In the genomic region with DNA sequence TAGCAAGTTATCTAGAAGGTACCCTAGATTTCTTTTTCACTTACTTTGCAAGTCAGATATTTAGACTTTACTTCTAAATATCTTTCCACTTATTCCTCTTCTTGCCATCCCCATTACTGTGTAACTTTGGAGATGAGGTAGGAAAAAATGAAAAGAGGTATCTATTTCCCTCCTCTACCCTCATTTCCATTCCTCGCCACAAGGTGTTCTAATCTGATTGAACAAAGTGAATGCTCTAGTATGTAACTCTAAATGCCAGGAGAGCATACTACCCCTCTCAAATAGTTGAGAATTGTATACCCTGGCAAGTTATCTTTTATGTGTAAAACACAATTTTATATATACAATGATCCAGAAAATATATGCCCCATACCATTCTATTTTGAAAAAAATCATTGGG, we compare ENCODE assay signal across 21 cellular contexts. TPM values are rescaled to one million over a fixed set of nuclear protein-coding genes. Genes with fewer than 3 reads are reported as not detected.
DNase-seq lines count a peak whose midpoint lies in the region; ATAC-seq, FAIRE-seq and TF ChIP-seq lines count a peak whose summit lies in the region.
"Had no signal": no experiment of that assay in that cellular context is flagged by ENCODE, and none has a peak within 500 bp of the region (broad histone marks: within the 10 kb centered on the region; RNA-seq: fewer than 3 reads in every experiment).

No MANE protein-coding gene starts in this region.

- peaks cover 33% of the 10 kb centered on the region for H3K79me2 ChIP-seq in DND-41 (ENCODE audit: insufficient read depth, low read length)

- H3K9me3 ChIP-seq in CD4-positive, CD25-positive, alpha-beta regulatory T cell (ENCODE audit: control insufficient read depth in 2 of 2, low read length in 2 of 2) = no peaks in the 10 kb centered on the region
- no peaks in the 10 kb centered on the region for H3K9me3 ChIP-seq in DND-41 (ENCODE audit: insufficient read depth, low read length, severe bottlenecking)
- H3K9me3 ChIP-seq: upper lobe of left lung had no signal

- peaks cover 9% of the 10 kb centered on the region for H3K27me3 Mint-ChIP-seq in CD4-positive, CD25-positive, alpha-beta regulatory T cell

- no peak for FAIRE-seq in RCC 7860 (lab: Jason Lieb, UNC)
- FAIRE-seq: astrocyte had no signal

- ATAC-seq in CD4-positive, CD25-positive, alpha-beta regulatory T cell (ENCODE audit: low read depth in 2 of 2) = no peak
- ATAC-seq in DND-41 (ENCODE audit: insufficient read depth, low read depth) (no peak), HG02840 (IDR thresholded peaks at IDR 0.05; ENCODE audit: low FRiP score, unreplicated experiment) (no peak)
- ATAC-seq: sciatic nerve had no signal

- H4K20me1 ChIP-seq in DND-41 (ENCODE audit: insufficient read depth, low read length) = peaks cover 28% of the 10 kb centered on the region; the same call in 1 of the 2 replicates

- no peak overlapping the region for H3K4me3 ChIP-seq in CD4-positive, CD25-positive, alpha-beta regulatory T cell (ENCODE audit: low read depth, low read length)
- H3K4me3 ChIP-seq in DND-41 (ENCODE audit: low read depth in 1 of 2, low read length in 2 of 2) (no peak overlapping the region), epithelial cell of proximal tubule (ENCODE audit: low read depth, low read length) (no peak overlapping the region)
- H3K4me3 ChIP-seq: GM23248, lung, upper lobe of left lung had no signal

- H3K36me3 ChIP-seq in CD4-positive, CD25-positive, alpha-beta regulatory T cell (ENCODE audit: control insufficient read depth, insufficient read depth, low read length) = peaks cover 2% of the 10 kb centered on the region
- H3K36me3 ChIP-seq in DND-41 (ENCODE audit: insufficient read depth, low read length) = peaks cover 15% of the 10 kb centered on the region

- H2AFZ ChIP-seq in DND-41 (ENCODE audit: low read depth, low read length) = no peak overlapping the region; the same call in 1 of the 2 replicates
- H2AFZ ChIP-seq: GM23248 had no signal

- no peak overlapping the region for H3K9ac ChIP-seq in DND-41 (ENCODE audit: low read depth, low read length)
- H3K9ac ChIP-seq: GM23248 had no signal

- no peak overlapping the region for H3K4me2 ChIP-seq in DND-41 (ENCODE audit: insufficient read depth, low read length)

- H3K9me3 Mint-ChIP-seq in CD4-positive, CD25-positive, alpha-beta regulatory T cell = no peaks in the 10 kb centered on the region

- H3K4me1 ChIP-seq in CD4-positive, CD25-positive, alpha-beta regulatory T cell (ENCODE audit: control insufficient read depth, insufficient read depth, low read length, poor library complexity, severe bottlenecking) = peaks cover 43% of the 10 kb centered on the region
- peaks cover 26% of the 10 kb centered on the region for H3K4me1 ChIP-seq in DND-41 (ENCODE audit: insufficient read depth, low read length)

- peak overlapping the region; percentile 48 to 95 (median 57) for H3K27ac Mint-ChIP-seq in CD4-positive, CD25-positive, alpha-beta regulatory T cell
- H3K27ac Mint-ChIP-seq: CD14-positive monocyte had no signal

- no peak overlapping the region for H3K27ac ChIP-seq in CD4-positive, CD25-positive, alpha-beta regulatory T cell (ENCODE audit: insufficient read depth, low read length, poor library complexity, severe bottlenecking)
- no peak overlapping the region for H3K27ac ChIP-seq in DND-41 (ENCODE audit: low read length)
- H3K27ac ChIP-seq: GM23248, upper lobe of left lung had no signal

- H3K27me3 ChIP-seq in CD4-positive, CD25-positive, alpha-beta regulatory T cell (ENCODE audit: control insufficient read depth, insufficient read depth, low read length) = no peaks in the 10 kb centered on the region
- H3K27me3 ChIP-seq in DND-41 (ENCODE audit: insufficient read depth, low read length, poor library complexity) = peaks cover 12% of the 10 kb centered on the region
- H3K27me3 ChIP-seq: upper lobe of left lung had no signal

- peak overlapping the region; percentile 97 to 99 (median 99) for H3K4me3 Mint-ChIP-seq in CD4-positive, CD25-positive, alpha-beta regulatory T cell
- H3K4me3 Mint-ChIP-seq: CD14-positive monocyte had no signal

- TF ChIP-seq CTCF in DND-41 (IDR thresholded peaks at IDR 0.05; ENCODE audit: borderline replicate concordance, extremely low read depth, low read length, poor library complexity, severe bottlenecking) (peak; percentile 24), epithelial cell of proximal tubule (conservative IDR thresholded peaks at IDR 0.05; ENCODE audit: low read depth, low read length) (peak; percentile 38)

- DNase-seq in CD4-positive, CD25-positive, alpha-beta regulatory T cell = peak in 1 of 3 donors; percentile 26
- DNase-seq in DND-41 (no peak), NAMALWA (ENCODE audit: low spot score) (peak; percentile 51), epithelial cell of proximal tubule (ENCODE audit: low read depth) (no peak), RCC 7860 (ENCODE audit: low spot score) (no peak), MV-4-11 (lab: John Stamatoyannopoulos, UW) (no peak)
- no peak for DNase-seq in stimulated activated CD8-positive, alpha-beta memory T cell treated with anti-CD3 and anti-CD28 coated beads, Interleukin-4, amount 100 ng/mL, for 48 hours
- DNase-seq: activated CD8-positive, alpha-beta memory T cell treated with anti-CD3 and anti-CD28 coated beads for 24 hours; activated effector memory CD4-positive, alpha-beta T cell treated with Interleukin-2 at 50 U/mL for 16 hours; dermis blood vessel endothelial cell; GM23248; NCI-H524; stimulated activated CD4-positive, alpha-beta T cell treated with anti-CD3 and anti-CD28 coated beads, Interleukin-4, amount 100 ng/mL, for 24 hours; T1000; upper lobe of left lung had no signal

- H3K4me1 Mint-ChIP-seq in CD4-positive, CD25-positive, alpha-beta regulatory T cell = peaks cover 14 to 60% (median 40%) of the 10 kb centered on the region in 4 donors

- peaks cover 7% of the 10 kb centered on the region for H3K36me3 Mint-ChIP-seq in CD4-positive, CD25-positive, alpha-beta regulatory T cell

RNA-seq across cellular contexts. Expression of gene LDHB, which starts 1.7 kb away (rescaled TPM):
- total RNA-seq in CD4-positive, CD25-positive, alpha-beta regulatory T cell = 602 TPM
- polyA plus RNA-seq in CD4-positive, CD25-positive, alpha-beta regulatory T cell = 1,000 to 10,000 TPM; 1,925 to 2,327 (median 2,062) TPM
- 1,091 and 1,244 TPM in 2 replicates for total RNA-seq in epithelial cell of proximal tubule

RNA-seq across cellular contexts. Expression of gene GYS2, which starts 54.7 kb away (rescaled TPM):
- not detected for total RNA-seq in CD4-positive, CD25-positive, alpha-beta regulatory T cell
- under 1 TPM in 2 of 4 donors, not detected in 2; 0.08 to 0.09 TPM for polyA plus RNA-seq in CD4-positive, CD25-positive, alpha-beta regulatory T cell
- not detected in 2 replicates for total RNA-seq in epithelial cell of proximal tubule
- total RNA-seq: astrocyte, dermis blood vessel endothelial cell, fibroblast of lung, GM23248, lung had no signal
- polyA plus RNA-seq: CD14-positive monocyte, fibroblast of lung, GM23248 had no signal
